ENCODE assay signal across 8 cellular contexts in genomic region chr10:110547139-110547761, GRCh38. TPM values are rescaled to one million over a fixed set of nuclear protein-coding genes. Genes with fewer than 3 reads are reported as not detected.
DNase-seq lines count a peak whose midpoint lies in the region; ATAC-seq and TF ChIP-seq lines count a peak whose summit lies in the region.

No MANE protein-coding gene starts in this region.

- H3K79me2 ChIP-seq in SU-DHL-6 (ENCODE audit: insufficient read depth, low read length): no peaks in the 10 kb centered on the region
- no peaks in the 10 kb centered on the region for H3K79me2 ChIP-seq in fibroblast of lung (ENCODE audit: control insufficient read depth, insufficient read depth, low read length)

- no peaks in the 10 kb centered on the region for H3F3A ChIP-seq in SU-DHL-6 (ENCODE audit: insufficient read depth)

- H3K4me2 ChIP-seq in SU-DHL-6 (ENCODE audit: low read depth, low read length, poor library complexity, severe bottlenecking) (no peak overlapping the region), fibroblast of lung (ENCODE audit: extremely low read depth, insufficient read depth, low read length) (peak overlapping the region; percentile 20)

- H3K4me3 ChIP-seq in GM12865 (ENCODE audit: low read depth, low read length) (no peak overlapping the region), SU-DHL-6 (ENCODE audit: insufficient read depth, low read length, poor library complexity, severe bottlenecking) (no peak overlapping the region), fibroblast of lung (replicated peaks in 1 of 4; ENCODE audit: control extremely low read depth in 1 of 4, insufficient read depth in 1 of 4, low read depth in 3 of 4, low read length in 4 of 4) (no peak overlapping the region), neutrophil (ENCODE audit: low read depth in 1 of 2, low read length in 1 of 2) (no peak overlapping the region)

- H3K4me1 ChIP-seq in fibroblast of lung (ENCODE audit: control insufficient read depth, extremely low read depth, insufficient read depth, low read length): no peaks in the 10 kb centered on the region
- no peaks in the 10 kb centered on the region for H3K4me1 ChIP-seq in neutrophil (ENCODE audit: control insufficient read depth in 1 of 2, insufficient read depth in 1 of 2, low read depth in 1 of 2, low read length in 1 of 2)

- H2AFZ ChIP-seq in SU-DHL-6 (ENCODE audit: low read depth, low read length, severe bottlenecking) (no peak overlapping the region), fibroblast of lung (ENCODE audit: low read length) (no peak overlapping the region)

- H3K9me3 ChIP-seq in SU-DHL-6 (ENCODE audit: insufficient read depth, low read length) (no peaks in the 10 kb centered on the region), fibroblast of lung (ENCODE audit: control insufficient read depth, insufficient read depth, low read depth, low read length) (no peaks in the 10 kb centered on the region), neutrophil (no peaks in the 10 kb centered on the region)

- no peak overlapping the region for H3K9ac ChIP-seq in SU-DHL-6 (ENCODE audit: low read length)
- no peak overlapping the region for H3K9ac ChIP-seq in fibroblast of lung (ENCODE audit: insufficient read depth, low read length)

- H4K20me1 ChIP-seq in SU-DHL-6 (ENCODE audit: low read depth, low read length): no peaks in the 10 kb centered on the region
- H4K20me1 ChIP-seq in fibroblast of lung (ENCODE audit: control insufficient read depth, extremely low read depth, insufficient read depth, low read length): no peaks in the 10 kb centered on the region

- H3K27me3 ChIP-seq in SU-DHL-6 (ENCODE audit: low read length): no peaks in the 10 kb centered on the region
- no peaks in the 10 kb centered on the region for H3K27me3 ChIP-seq in fibroblast of lung (ENCODE audit: control insufficient read depth, insufficient read depth, low read length)
- H3K27me3 ChIP-seq in neutrophil: peaks cover 26% of the 10 kb centered on the region

- H3K27ac ChIP-seq in SU-DHL-6 (ENCODE audit: low read depth, low read length) (no peak overlapping the region), fibroblast of lung (ENCODE audit: insufficient read depth, low read length) (no peak overlapping the region), neutrophil (no peak overlapping the region)

- TF ChIP-seq CTCF in AG09319 (IDR thresholded peaks at IDR 0.05; ENCODE audit: low read depth, low read length): peak; percentile 78
- TF ChIP-seq CTCF in GM12865 (IDR thresholded peaks at IDR 0.05; ENCODE audit: insufficient read depth, low read depth, low read length, missing control alignments): peak; percentile 73
- peak; percentile 77 for TF ChIP-seq CTCF in SU-DHL-6 (IDR thresholded peaks at IDR 0.05; ENCODE audit: insufficient read depth, low read length, poor library complexity, severe bottlenecking)
- peak; percentile 82 to 84 for TF ChIP-seq CTCF in fibroblast of lung (conservative IDR thresholded peaks at IDR 0.05 in 1 of 2, IDR thresholded peaks at IDR 0.05 in 1 of 2; ENCODE audit: low read depth in 1 of 2, low read length in 2 of 2)
- TF ChIP-seq CTCF in neutrophil (IDR thresholded peaks at IDR 0.05): peak; percentile 75

- H3K9me2 ChIP-seq in SU-DHL-6 (replicated peaks; ENCODE audit: insufficient read depth, low read length): no peaks in the 10 kb centered on the region

- no peak for DNase-seq in AG09319 (ENCODE audit: extremely low read depth, low read depth)
- DNase-seq in GM12865 (ENCODE audit: low read depth): peak; percentile 67
- DNase-seq in LoVo (ENCODE audit: low spot score): peak; percentile 86
- peak; percentile 58 to 82 for DNase-seq in fibroblast of lung (ENCODE audit: low read depth in 2 of 2)
- DNase-seq in stimulated activated CD4-positive, alpha-beta T cell treated with anti-CD3 and anti-CD28 coated beads, Interleukin-4, amount 100 ng/mL, for 4 hours: no peak

- no peak for ATAC-seq in HG02623 (IDR thresholded peaks at IDR 0.05; ENCODE audit: unreplicated experiment)

- H3K36me3 ChIP-seq in SU-DHL-6 (ENCODE audit: low read length) (no peaks in the 10 kb centered on the region), fibroblast of lung (ENCODE audit: control insufficient read depth, insufficient read depth, low read length) (no peaks in the 10 kb centered on the region), neutrophil (no peaks in the 10 kb centered on the region)

RNA-seq across cellular contexts. Expression of gene SMC3, which starts 20.2 kb away (rescaled TPM):
- total RNA-seq in fibroblast of lung: 28.8 and 31.9 TPM in 2 replicates
- 25.9 and 28.4 TPM in 2 replicates for polyA plus RNA-seq in fibroblast of lung
- polyA plus RNA-seq in fibroblast of lung (2012): 35.6 and 36.9 TPM in 2 replicates
- polyA minus RNA-seq in fibroblast of lung (ENCODE audit: low replicate concordance): 2.3 and 4.4 TPM in 2 replicates

RNA-seq across cellular contexts. Expression of gene DUSP5, which starts 49.5 kb away (rescaled TPM):
- total RNA-seq in fibroblast of lung: 14.9 and 27.6 TPM in 2 replicates
- 37.7 and 48.9 TPM in 2 replicates for polyA plus RNA-seq in fibroblast of lung
- 23.5 and 30.7 TPM in 2 replicates for polyA plus RNA-seq in fibroblast of lung (2012)
- polyA minus RNA-seq in fibroblast of lung (ENCODE audit: low replicate concordance): 65.8 and 147 TPM in 2 replicates

Comparison
In these comparisons a context has a peak if more than half of its experiments do, and no peak if none do; other contexts are left out.
1. DNase-seq: peak in GM12865 (single experiment), LoVo (single experiment) and fibroblast of lung (2 of 2); none in AG09319 (single experiment) and stimulated activated CD4-positive, alpha-beta T cell treated with anti-CD3 and anti-CD28 coated beads, Interleukin-4, amount 100 ng/mL, for 4 hours (0 of 2).
2. Peak in every context shown above with its lines, with median percentiles within 50 percentile points of each other: CTCF ChIP-seq.